In the genomic region with DNA sequence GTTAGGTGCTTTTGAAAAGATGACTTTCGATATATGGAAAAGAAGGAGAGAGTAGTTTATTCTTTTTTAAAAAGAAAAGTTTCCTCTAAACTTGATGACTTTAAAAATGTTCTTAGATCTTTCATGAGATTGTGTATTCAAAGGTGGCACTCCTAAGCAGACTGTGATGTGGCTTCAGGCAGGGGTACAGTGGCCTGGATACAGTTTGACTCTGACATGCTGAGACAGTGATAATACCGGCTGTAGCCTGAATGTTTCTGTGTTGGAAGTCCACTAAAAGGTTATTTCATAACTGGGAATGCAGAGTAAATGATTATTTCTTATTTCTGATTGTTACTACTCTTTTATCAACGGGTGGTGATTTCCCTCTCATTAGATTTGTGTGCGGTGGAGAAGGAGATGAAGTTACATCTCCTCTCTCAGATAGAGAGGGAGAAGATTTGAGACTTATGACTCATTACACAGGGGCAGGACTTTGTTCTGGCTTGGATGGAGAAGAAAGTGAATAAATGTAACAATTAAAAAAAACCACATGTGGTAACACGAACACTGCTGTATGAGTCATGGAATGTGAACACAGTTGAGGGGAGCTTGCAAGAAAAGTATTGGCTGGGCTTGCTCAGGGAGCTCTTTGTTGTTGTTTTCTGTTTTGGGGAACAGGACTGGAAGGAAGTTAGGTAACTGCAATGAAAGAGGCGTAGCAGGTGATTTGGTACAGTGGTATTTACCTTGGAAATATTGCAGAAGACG, we compare ENCODE assay signal across 9 cellular contexts. TPM values are rescaled to one million over a fixed set of nuclear protein-coding genes. Genes with fewer than 3 reads are reported as not detected.
A peak's percentile ranks its signal among the peaks of the same experiment; 100 is the strongest.
DNase-seq lines count a peak whose midpoint lies in the region; ATAC-seq and TF ChIP-seq lines count a peak whose summit lies in the region.
"Had no signal": no experiment of that assay in that cellular context is flagged by ENCODE, and none has a peak within 500 bp of the region (broad histone marks: within the 10 kb centered on the region; RNA-seq: fewer than 3 reads in every experiment).

No MANE protein-coding gene starts in this region.

- no peak overlapping the region for H3K4me3 ChIP-seq in OCI-LY7 (ENCODE audit: low read depth, low read length, poor library complexity, severe bottlenecking)
- H3K4me3 ChIP-seq: lower lobe of right lung had no signal

- H3K4me1 Mint-ChIP-seq in activated T-cell treated with anti-CD3 and anti-CD28 coated beads, Interleukin-2, amount 50 U/mL, for 4 hours (ENCODE audit: low read depth): peaks cover 31% of the 10 kb centered on the region

- CTCF ChIA-PET in OCI-LY7 (lab: Charles Lee; ENCODE audit: unreplicated experiment): no interaction called here

- intact Hi-C loops in OCI-LY7 (cut with micrococcal nuclease; ENCODE audit: unreplicated experiment): no loop called here

- no peaks in the 10 kb centered on the region for H3K9me2 ChIP-seq in OCI-LY7 (ENCODE audit: insufficient read depth, low read length)

- peaks cover 5% of the 10 kb centered on the region for H3K27me3 Mint-ChIP-seq in activated T-cell treated with anti-CD3 and anti-CD28 coated beads, Interleukin-2, amount 50 U/mL, for 4 hours (ENCODE audit: low read depth)

- H4K20me1 ChIP-seq in OCI-LY7 (ENCODE audit: insufficient read depth, low read length): no peaks in the 10 kb centered on the region

- H3K27ac ChIP-seq in OCI-LY7 (ENCODE audit: low read depth, low read length, poor library complexity, severe bottlenecking): no peak overlapping the region
- H3K27ac ChIP-seq: lower lobe of right lung had no signal

- H3K4me3 Mint-ChIP-seq in activated T-cell treated with anti-CD3 and anti-CD28 coated beads, Interleukin-2, amount 50 U/mL, for 4 hours: peak overlapping the region; percentile 1

- ATAC-seq in GM18499 (IDR thresholded peaks at IDR 0.05; ENCODE audit: insufficient read depth, unreplicated experiment) (peak; percentile 70), HG03378 (IDR thresholded peaks at IDR 0.05; ENCODE audit: unreplicated experiment) (peak; percentile 79)
- ATAC-seq in activated T-cell treated with anti-CD3 and anti-CD28 coated beads, Interleukin-2, amount 50 U/mL, for 4 hours: peak; percentile 89 to 92

- no peaks in the 10 kb centered on the region for H3K9me3 Mint-ChIP-seq in activated T-cell treated with anti-CD3 and anti-CD28 coated beads, Interleukin-2, amount 50 U/mL, for 4 hours

- no peaks in the 10 kb centered on the region for H3K4me1 ChIP-seq in OCI-LY7 (ENCODE audit: insufficient read depth, low read length, poor library complexity, severe bottlenecking)
- H3K4me1 ChIP-seq: lower lobe of right lung had no signal

- H3K36me3 Mint-ChIP-seq in activated T-cell treated with anti-CD3 and anti-CD28 coated beads, Interleukin-2, amount 50 U/mL, for 4 hours (ENCODE audit: insufficient read depth): no peaks in the 10 kb centered on the region

- no peak overlapping the region for H3K4me2 ChIP-seq in OCI-LY7 (ENCODE audit: low read length)

- DNase-seq in activated T-cell treated with anti-CD3 and anti-CD28 coated beads, Interleukin-2, amount 50 U/mL, for 4 hours: peak; percentile 27
- DNase-seq in hepatic stellate cell (ENCODE audit: low spot score) (peak; percentile 7), OCI-LY7 (ENCODE audit: low spot score) (no peak), NCI-H2171 (lab: John Stamatoyannopoulos, UW) (no peak), COR-L47 (lab: John Stamatoyannopoulos, UW) (no peak), NCI-H524 (lab: John Stamatoyannopoulos, UW) (no peak)
- DNase-seq: lower lobe of right lung had no signal

- POLR2A ChIA-PET in OCI-LY7 (lab: Charles Lee): interaction anchor here (0.5 to 1.3 kb wide), 3 partner anchors 32 to 520 kb away, joined by 3 to 4 read pairs (median 3); no protein-coding TSS in a partner anchor

- TF ChIP-seq CTCF in OCI-LY7 (conservative IDR thresholded peaks at IDR 0.05; ENCODE audit: low read length): no peak

- no peaks in the 10 kb centered on the region for H3K9me3 ChIP-seq in OCI-LY7 (ENCODE audit: low read length)
- H3K9me3 ChIP-seq: lower lobe of right lung had no signal

- no peaks in the 10 kb centered on the region for H3K79me2 ChIP-seq in OCI-LY7 (ENCODE audit: insufficient read depth, low read depth, low read length)

- no peak overlapping the region for H2AFZ ChIP-seq in OCI-LY7 (ENCODE audit: low read length)

- no peaks in the 10 kb centered on the region for H3K36me3 ChIP-seq in OCI-LY7 (ENCODE audit: insufficient read depth, low read length)
- H3K36me3 ChIP-seq: lower lobe of right lung had no signal

- no TSS peak for BruUV-seq in OCI-LY7 (replicated peaks; lab: Mats Ljungman, UMichigan)

RNA-seq across cellular contexts. Expression of a gene that starts 21.6 kb away (rescaled TPM):
- total RNA-seq in activated T-cell treated with anti-CD3 and anti-CD28 coated beads, Interleukin-2, amount 50 U/mL, for 4 hours: under 1 TPM in 1 of 3 donors, not detected in 2; 0.05 TPM
- total RNA-seq in OCI-LY7 (2014; rRNA removed; shearing (Covaris generic)): not detected in 2 replicates
- total RNA-seq in OCI-LY7 (2022): not detected in 2 replicates
- total RNA-seq: lower lobe of right lung had no signal

Comparison
In these comparisons a context has a peak if more than half of its experiments do, and no peak if none do; other contexts are left out.
1. DNase-seq: peak in activated T-cell treated with anti-CD3 and anti-CD28 coated beads, Interleukin-2, amount 50 U/mL, for 4 hours (single experiment) and hepatic stellate cell (single experiment); none in OCI-LY7 (single experiment), NCI-H2171 (single experiment), COR-L47 (single experiment) and NCI-H524 (0 of 2).
2. Peak in every context shown above with its lines, with median percentiles within 50 percentile points of each other: ATAC-seq.